ENCODE assay signal across 32 cellular contexts in the genomic region with DNA sequence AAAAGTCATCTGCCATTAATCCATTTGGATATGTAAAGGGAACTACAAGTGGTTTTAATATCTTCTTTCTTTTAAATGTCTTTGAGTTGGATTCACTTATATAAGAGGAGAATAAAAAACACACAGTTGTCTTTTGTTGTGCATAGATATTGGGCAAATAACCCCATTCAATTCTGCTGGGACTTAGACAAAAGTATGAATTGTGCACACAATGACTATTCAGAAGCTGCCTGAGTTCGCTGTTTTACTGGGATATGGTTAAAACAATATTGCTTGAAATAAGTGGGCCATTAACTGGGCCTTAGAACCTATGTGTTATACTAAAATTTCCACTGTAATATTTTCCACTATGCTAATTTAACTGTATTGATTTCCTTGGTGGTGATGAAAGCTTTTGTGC.
"Had no signal": no experiment of that assay in that cellular context is flagged by ENCODE, and none has a peak within 500 bp of the region (broad histone marks: within the 10 kb centered on the region; RNA-seq: fewer than 3 reads in every experiment).

No MANE protein-coding gene starts in this region.

- H2AFZ ChIP-seq: PC-9 had no signal

- H3K9me3 ChIP-seq: ascending aorta had no signal

- H3K27ac ChIP-seq: ascending aorta, cardiac muscle cell, KMS-11, PC-9, RWPE1, WERI-Rb-1 had no signal

- H3K4me2 ChIP-seq: KMS-11, PC-9 had no signal

- DNase-seq: activated CD4-positive, alpha-beta memory T cell treated with anti-CD3 and anti-CD28 coated beads, Interleukin-2, amount 10 ng/mL, durations not matched to agents 7 days and 5 days; activated CD4-positive, alpha-beta T cell treated with anti-CD3 and anti-CD28 coated beads for 1 hour; activated CD4-positive, alpha-beta T cell treated with anti-CD3 and anti-CD28 coated beads for 48 hours; activated CD4-positive, CD25-positive, alpha-beta regulatory T cell; activated CD8-positive, alpha-beta memory T cell treated with anti-CD3 and anti-CD28 coated beads for 24 hours; activated CD8-positive, alpha-beta memory T cell treated with anti-CD3 and anti-CD28 coated beads, Interleukin-2, amount 10 ng/mL, durations not matched to agents 7 days and 5 days; activated CD8-positive, alpha-beta memory T cell treated with anti-CD3 and anti-CD28 coated beads, Interleukin-2, amount 50 U/mL, for 48 hours; activated effector memory CD4-positive, alpha-beta T cell treated with Interleukin-2 at 50 U/mL for 16 hours; activated naive CD4-positive, alpha-beta T cell; activated naive CD4-positive, alpha-beta T cell treated with anti-CD3 and anti-CD28 coated beads, Interleukin-2, amount 50 U/mL, for 16 hours; activated naive CD8-positive, alpha-beta T cell treated with anti-CD3 and anti-CD28 coated beads for 36 hours; activated T-cell treated with anti-CD3 and anti-CD28 coated beads, Interleukin-2, amount 50 U/mL, for 48 hours; amniotic stem cell; NCI-H1092 treated with DMSO at 0.1 percent for 48 hours; NCI-H1417; NCI-H146; NCI-H187; NCI-H2081; NCI-H345; NCI-H748 treated with DMSO at 0.1 percent for 48 hours; NK-92 treated with Interleukin-12 subunit alpha and Interleukin-12 subunit beta, amount 100 ng/mL, for 24 hours; PC-9; SIG-M5; SW 1271; T1000; WERI-Rb-1 had no signal

- FAIRE-seq: RCC 7860 had no signal

- H3K27me3 ChIP-seq: ascending aorta, cardiac muscle cell had no signal

- H3K4me1 ChIP-seq: ascending aorta had no signal

- H3K4me3 ChIP-seq: ascending aorta, cardiac muscle cell, PC-9 had no signal

- H3K36me3 ChIP-seq: ascending aorta, WERI-Rb-1 had no signal

- ATAC-seq: activated CD8-positive, alpha-beta memory T cell treated with anti-CD3 and anti-CD28 coated beads, Interleukin-2, amount 10 ng/mL, durations not matched to agents 7 days and 5 days; Right ventricle myocardium inferior had no signal
